In the genomic region with DNA sequence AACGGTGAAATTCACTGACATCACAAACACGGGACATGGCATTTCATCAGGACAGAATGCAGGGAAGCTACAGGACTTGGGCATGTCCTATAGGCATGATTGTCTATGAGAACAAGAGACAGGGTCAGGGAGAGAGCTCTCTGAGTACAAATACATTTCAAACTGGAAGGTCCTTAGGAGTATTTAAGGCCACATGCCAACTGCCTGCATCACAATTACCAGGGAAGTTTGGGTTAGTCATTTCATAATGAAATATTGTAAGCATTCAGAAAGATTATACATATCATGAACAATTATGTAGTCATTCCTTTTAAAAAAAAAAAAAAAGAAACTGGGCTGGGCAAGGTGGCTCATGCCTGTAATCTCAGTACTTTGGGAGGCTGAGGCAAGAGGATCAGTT, we compare ENCODE assay signal across 14 cellular contexts.
DNase-seq lines count a peak whose midpoint lies in the region; ATAC-seq, FAIRE-seq and TF ChIP-seq lines count a peak whose summit lies in the region.
"Had no signal": no experiment of that assay in that cellular context is flagged by ENCODE, and none has a peak within 500 bp of the region (broad histone marks: within the 10 kb centered on the region; RNA-seq: fewer than 3 reads in every experiment).

No MANE protein-coding gene starts in this region.

- no peak overlapping the region for H3K4me3 ChIP-seq in IMR-90 (ENCODE audit: insufficient read depth, low read depth, low read length)
- H3K4me3 ChIP-seq in bronchial epithelial cell (ENCODE audit: low read depth, low read length), result no peak overlapping the region
- no peak overlapping the region for H3K4me3 ChIP-seq in neutrophil (ENCODE audit: low read depth in 1 of 2, low read length in 1 of 2)
- no peak overlapping the region for H3K4me3 ChIP-seq in mucosa of descending colon

- intact Hi-C loops in CD14-positive monocyte (cut with micrococcal nuclease) (no loop called here), IMR-90 (cut with micrococcal nuclease) (no loop called here), mucosa of descending colon (cut with DNase I, micrococcal nuclease) (no loop called here)

- H2AK9ac ChIP-seq in IMR-90 (replicated peaks; ENCODE audit: low read depth, low read length, poor library complexity), result peak overlapping the region; percentile 70

- in situ Hi-C loops in IMR-90 (cut with MboI; ENCODE audit: low sequenced_read_pairs), result no loop called here

- no CpG with 5 or more reads among the region's 2 CpGs for WGBS in IMR-90 (ENCODE audit: extremely low coverage in 2 of 2, insufficient read length in 1 of 2), 2 experiments

- peak overlapping the region; percentile 92 for H2BK120ac ChIP-seq in IMR-90 (ENCODE audit: low read depth, low read length)

- ATAC-seq in IMR-90 (ENCODE audit: low read depth) (peak; percentile 75), HG03159 (IDR thresholded peaks at IDR 0.05; ENCODE audit: unreplicated experiment) (no peak), mucosa of descending colon (no peak)
- ATAC-seq: activated CD8-positive, alpha-beta T cell treated with anti-CD3 and anti-CD28 coated beads, Interleukin-2, amount 10 ng/mL, durations not matched to agents 7 days and 5 days had no signal

- H3K9ac ChIP-seq in IMR-90 (ENCODE audit: low read depth, low read length), result peak overlapping the region; percentile 40; the same call in 1 of the 2 replicates

- CTCF ChIA-PET in IMR-90 (lab: Yijun Ruan, JAX), result interaction anchor here (1.1 kb wide), 1 partner anchor 62 kb away, joined by 3 read pairs; no protein-coding TSS in a partner anchor

- H3K18ac ChIP-seq in IMR-90 (ENCODE audit: low read depth, low read length), result peak overlapping the region; percentile 99; the same call in 1 of the 2 replicates

- DNase-seq in CD14-positive monocyte (ENCODE audit: low spot score) (no peak), IMR-90 (peak; percentile 97), bronchial epithelial cell (ENCODE audit: low read depth) (peak; percentile 95), iPS-NIHi7 (ENCODE audit: extremely low spot score) (no peak), mucosa of descending colon (no peak)
- DNase-seq in T-helper 2 cell treated with Interferon-gamma antibody and Interleukin-4, amounts not matched to agents 5 μg/mL and 100 μg/mL, for 36 hours (ENCODE audit: low spot score), result no peak
- DNase-seq: activated CD8-positive, alpha-beta T cell treated with anti-CD3 and anti-CD28 coated beads, Interleukin-2, amount 10 ng/mL, durations not matched to agents 7 days and 5 days; activated naive CD8-positive, alpha-beta T cell treated with anti-CD3 and anti-CD28 coated beads for 36 hours; islet precursor cell; NCI-H1436 treated with DMSO at 0.1 percent for 48 hours had no signal

- no peak for FAIRE-seq in bronchial epithelial cell (lab: Jason Lieb, UNC)
- FAIRE-seq: endometrium, GM12891 had no signal

- peak overlapping the region; percentile 92 for H3K4ac ChIP-seq in IMR-90 (ENCODE audit: low read depth, low read length)

- H4K20me1 ChIP-seq in IMR-90 (ENCODE audit: insufficient read depth, low read length), result peaks cover 32% of the 10 kb centered on the region

- peak overlapping the region; percentile 90 for H3K23ac ChIP-seq in IMR-90 (ENCODE audit: low read depth, low read length)

- H3K27me3 Mint-ChIP-seq in CD14-positive monocyte (ENCODE audit: low read depth in 3 of 3), result peaks cover 0 to 1% (median 0%) of the 10 kb centered on the region in 3 donors
- H3K27me3 Mint-ChIP-seq in T-helper 2 cell treated with Interferon-gamma antibody and Interleukin-4, amounts not matched to agents 5 μg/mL and 100 μg/mL, for 36 hours (ENCODE audit: low read depth), result no peaks in the 10 kb centered on the region
- H3K27me3 Mint-ChIP-seq: activated naive CD8-positive, alpha-beta T cell treated with anti-CD3 and anti-CD28 coated beads for 36 hours had no signal

- peaks cover 41 to 79% of the 10 kb centered on the region in 2 experiments for H3K79me1 ChIP-seq in IMR-90 (ENCODE audit: low read depth in 1 of 2, low read length in 2 of 2)

- H3K4me3 Mint-ChIP-seq in CD14-positive monocyte, result no peak overlapping the region
- H3K4me3 Mint-ChIP-seq in T-helper 2 cell treated with Interferon-gamma antibody and Interleukin-4, amounts not matched to agents 5 μg/mL and 100 μg/mL, for 36 hours, result no peak overlapping the region
- H3K4me3 Mint-ChIP-seq: activated CD8-positive, alpha-beta T cell treated with anti-CD3 and anti-CD28 coated beads, Interleukin-2, amount 10 ng/mL, durations not matched to agents 7 days and 5 days; activated naive CD8-positive, alpha-beta T cell treated with anti-CD3 and anti-CD28 coated beads for 36 hours had no signal

- TF ChIP-seq RAD21 in IMR-90 (IDR thresholded peaks at IDR 0.05; ENCODE audit: low read length), result no peak

- peak overlapping the region in 6 of 7 donors; percentile 11 to 74 (median 52) for H3K27ac Mint-ChIP-seq in CD14-positive monocyte
- H3K27ac Mint-ChIP-seq in T-helper 2 cell treated with Interferon-gamma antibody and Interleukin-4, amounts not matched to agents 5 μg/mL and 100 μg/mL, for 36 hours, result no peak overlapping the region
- H3K27ac Mint-ChIP-seq: activated CD8-positive, alpha-beta T cell treated with anti-CD3 and anti-CD28 coated beads, Interleukin-2, amount 10 ng/mL, durations not matched to agents 7 days and 5 days; activated naive CD8-positive, alpha-beta T cell treated with anti-CD3 and anti-CD28 coated beads for 36 hours had no signal

- peak overlapping the region; percentile 89; the same call in 2 of the 3 replicates for H2BK15ac ChIP-seq in IMR-90 (ENCODE audit: low read depth, low read length)

- H3K56ac ChIP-seq in IMR-90 (ENCODE audit: extremely low read depth, insufficient read depth, low read length), result peak overlapping the region; percentile 62

- POLR2A ChIA-PET in IMR-90 (lab: Charles Lee; ENCODE audit: unreplicated experiment), result no interaction called here

- no peaks in the 10 kb centered on the region for H3K9me3 ChIP-seq in IMR-90 (ENCODE audit: control insufficient read depth, insufficient read depth, low read length)
- H3K9me3 ChIP-seq in neutrophil, result no peaks in the 10 kb centered on the region
- no peaks in the 10 kb centered on the region for H3K9me3 ChIP-seq in mucosa of descending colon

- no peaks in the 10 kb centered on the region for H3K27me3 ChIP-seq in IMR-90 (ENCODE audit: control insufficient read depth, insufficient read depth, low read length)
- no peaks in the 10 kb centered on the region for H3K27me3 ChIP-seq in bronchial epithelial cell (ENCODE audit: control insufficient read depth, insufficient read depth, low read length)
- H3K27me3 ChIP-seq in neutrophil, result no peaks in the 10 kb centered on the region

- dilution Hi-C loops in IMR-90 (cut with HindIII; ENCODE audit: low sequenced_read_pairs, unreplicated experiment), result no loop called here

- H2BK5ac ChIP-seq in IMR-90 (ENCODE audit: low read depth, low read length, poor library complexity, severe bottlenecking), result peak overlapping the region; percentile 98

- H3K36me3 ChIP-seq in IMR-90 (ENCODE audit: control insufficient read depth, insufficient read depth, low read length) (peaks cover 16% of the 10 kb centered on the region), bronchial epithelial cell (ENCODE audit: control insufficient read depth, insufficient read depth, low read length) (peaks cover 7% of the 10 kb centered on the region), neutrophil (peaks cover 19% of the 10 kb centered on the region), mucosa of descending colon (ENCODE audit: low read depth) (no peaks in the 10 kb centered on the region)

- peak overlapping the region; percentile 97 for H4K5ac ChIP-seq in IMR-90 (ENCODE audit: low read depth, low read length)

- peak overlapping the region; percentile 83 for H2BK20ac ChIP-seq in IMR-90 (ENCODE audit: low read depth, low read length)

- H3K9me1 ChIP-seq in IMR-90 (ENCODE audit: insufficient read depth, low read length), result peaks cover 35% of the 10 kb centered on the region

- peak overlapping the region; percentile 48 to 88; a peak in 3 of 4 replicates for H4K8ac ChIP-seq in IMR-90 (ENCODE audit: low read depth in 2 of 2, low read length in 2 of 2)

- H3K27ac ChIP-seq in IMR-90 (ENCODE audit: insufficient read depth, low read length) (peak overlapping the region; percentile 68), neutrophil (peak overlapping the region; percentile 24)

- peak overlapping the region; percentile 67 for H4K91ac ChIP-seq in IMR-90 (ENCODE audit: insufficient read depth, low read depth, low read length)

- peak overlapping the region; percentile 87 for H3K14ac ChIP-seq in IMR-90 (replicated peaks; ENCODE audit: low read depth, low read length)

- H2AFZ ChIP-seq in IMR-90 (replicated peaks; ENCODE audit: low read length, poor library complexity), result peak overlapping the region; percentile 1

- H3K4me1 Mint-ChIP-seq in CD14-positive monocyte, result peaks cover 42% of the 10 kb centered on the region
- H3K4me1 Mint-ChIP-seq in T-helper 2 cell treated with Interferon-gamma antibody and Interleukin-4, amounts not matched to agents 5 μg/mL and 100 μg/mL, for 36 hours (ENCODE audit: low read depth), result peaks cover 36% of the 10 kb centered on the region

- H3K4me1 ChIP-seq in IMR-90 (ENCODE audit: control insufficient read depth, insufficient read depth, low read length) (peaks cover 23% of the 10 kb centered on the region), neutrophil (ENCODE audit: control insufficient read depth in 1 of 2, insufficient read depth in 1 of 2, low read depth in 1 of 2, low read length in 1 of 2) (peaks cover 34 to 35% of the 10 kb centered on the region in 2 experiments), mucosa of descending colon (ENCODE audit: low read depth) (peaks cover 29% of the 10 kb centered on the region)

- H2AK5ac ChIP-seq in IMR-90 (ENCODE audit: low read depth, low read length), result peak overlapping the region; percentile 97

- TF ChIP-seq CTCF in CD14-positive monocyte (IDR thresholded peaks at IDR 0.05) (no peak), IMR-90 (conservative IDR thresholded peaks at IDR 0.05; ENCODE audit: low read depth, low read length) (no peak), bronchial epithelial cell (IDR thresholded peaks at IDR 0.05; ENCODE audit: insufficient read depth, low read length, severe bottlenecking) (no peak), neutrophil (IDR thresholded peaks at IDR 0.05) (no peak), mucosa of descending colon (IDR thresholded peaks at IDR 0.05) (no peak)

- peak overlapping the region; percentile 59; the same call in 1 of the 2 replicates for H3K4me2 ChIP-seq in IMR-90 (ENCODE audit: low read depth, low read length)

- H3K36me3 Mint-ChIP-seq in CD14-positive monocyte, result peaks cover 24 to 32% of the 10 kb centered on the region in 2 donors
- peaks cover 44% of the 10 kb centered on the region for H3K36me3 Mint-ChIP-seq in T-helper 2 cell treated with Interferon-gamma antibody and Interleukin-4, amounts not matched to agents 5 μg/mL and 100 μg/mL, for 36 hours (ENCODE audit: low read depth)

- no TSS peak for BruUV-seq in IMR-90 (replicated peaks; lab: Mats Ljungman, UMichigan)

- peak; percentile 38; the same call in 1 of the 2 replicates for TF ChIP-seq POLR2A in IMR-90 (IDR thresholded peaks at IDR 0.05; ENCODE audit: low read depth, low read length)

- peaks cover 3 to 7% (median 5%) of the 10 kb centered on the region in 7 donors for H3K9me3 Mint-ChIP-seq in CD14-positive monocyte
- H3K9me3 Mint-ChIP-seq in T-helper 2 cell treated with Interferon-gamma antibody and Interleukin-4, amounts not matched to agents 5 μg/mL and 100 μg/mL, for 36 hours, result no peaks in the 10 kb centered on the region
- H3K9me3 Mint-ChIP-seq: activated naive CD8-positive, alpha-beta T cell treated with anti-CD3 and anti-CD28 coated beads for 36 hours had no signal

Comparison
In these comparisons a context has a peak if more than half of its experiments do, and no peak if none do; other contexts are left out.
1. DNase-seq: peak in IMR-90 (single experiment) and bronchial epithelial cell (single experiment); none in CD14-positive monocyte (single experiment), iPS-NIHi7 (single experiment), T-helper 2 cell treated with Interferon-gamma antibody and Interleukin-4, amounts not matched to agents 5 μg/mL and 100 μg/mL, for 36 hours (single experiment) and mucosa of descending colon (0 of 3).